In the genomic region with DNA sequence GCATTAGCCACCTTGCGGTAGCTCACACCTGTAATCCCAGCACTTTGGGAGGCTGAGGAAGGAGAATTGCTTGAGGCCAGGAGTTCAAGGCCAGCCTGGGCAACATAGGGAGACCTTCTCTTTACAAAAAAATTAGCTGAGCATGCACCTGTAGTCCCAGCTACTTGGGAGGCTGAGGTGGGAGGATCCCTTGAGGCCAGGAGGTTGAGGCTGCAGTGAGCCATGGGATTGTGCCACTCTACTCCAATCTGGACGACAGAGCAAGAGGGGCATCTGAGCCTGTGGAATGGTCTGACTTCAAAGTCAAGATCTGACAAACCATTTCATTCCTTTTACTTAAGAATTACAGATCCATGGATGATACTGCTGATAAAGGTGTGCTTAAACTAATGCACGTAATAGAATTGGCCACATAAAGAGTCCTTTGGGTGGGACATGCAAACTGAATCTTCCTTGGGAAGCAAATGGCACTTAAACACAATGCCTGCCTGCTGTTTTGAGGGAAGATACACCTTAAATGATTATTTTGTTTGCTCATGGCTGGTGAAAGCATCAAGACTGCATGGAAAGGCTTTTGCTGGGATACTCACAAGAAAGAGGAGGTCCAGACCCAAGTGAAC, we compare ENCODE assay signal across 28 cellular contexts.
"Had no signal": no experiment of that assay in that cellular context is flagged by ENCODE, and none has a peak within 500 bp of the region (broad histone marks: within the 10 kb centered on the region; RNA-seq: fewer than 3 reads in every experiment).

No MANE protein-coding gene starts in this region.

- H3K36me3 Mint-ChIP-seq: activated naive CD8-positive, alpha-beta T cell had no signal

- FAIRE-seq: astrocyte had no signal

- H3K27ac Mint-ChIP-seq: activated CD4-positive, alpha-beta memory T cell treated with anti-CD3 and anti-CD28 coated beads, Interleukin-2, amount 10 ng/mL, durations not matched to agents 7 days and 5 days; activated CD4-positive, alpha-beta T cell treated with anti-CD3 and anti-CD28 coated beads for 36 hours; activated naive CD8-positive, alpha-beta T cell; activated T-cell treated with anti-CD3 and anti-CD28 coated beads, Interleukin-2, amount 50 U/mL, for 72 hours; activated T-helper 2 cell treated with anti-CD3 and anti-CD28 coated beads, Interferon-gamma antibody, Interleukin-2, Interleukin-4, amounts not matched to agents 10 μg/mL and 5 μg/mL and 100 μg/mL, durations not matched to agents 14 hours and 24 hours and 36 hours had no signal

- ATAC-seq: activated CD4-positive, alpha-beta T cell treated with anti-CD3 and anti-CD28 coated beads for 36 hours; activated T-cell treated with anti-CD3 and anti-CD28 coated beads, Interleukin-2, amount 50 U/mL, for 72 hours; Panc1; Right ventricle myocardium inferior had no signal

- DNase-seq: activated CD4-positive, alpha-beta memory T cell treated with anti-CD3 and anti-CD28 coated beads, Interleukin-2, amount 10 ng/mL, durations not matched to agents 7 days and 5 days; activated CD4-positive, alpha-beta T cell treated with anti-CD3 and anti-CD28 coated beads for 36 hours; activated CD4-positive, alpha-beta T cell treated with anti-CD3 and anti-CD28 coated beads, Interleukin-2, amount 50 U/mL, for 1 hour; activated naive CD4-positive, alpha-beta T cell; activated T-cell treated with anti-CD3 and anti-CD28 coated beads for 4 hours; activated T-cell treated with anti-CD3 and anti-CD28 coated beads, Interleukin-2, amount 50 U/mL, for 72 hours; amygdala; Karpas-422; MM.1S; NCI-H1105 treated with DMSO at 0.1 percent for 48 hours; NCI-H1436 treated with DMSO at 0.1 percent for 48 hours; NCI-H187; NCI-H2081 treated with DMSO at 0.1 percent for 48 hours; NCI-H2171 treated with DMSO at 0.1 percent for 48 hours; NCI-H226; NCI-H526 treated with DMSO at 0.1 percent for 48 hours; NCI-H82; OCI-M1; RPMI8226; T-helper 1 cell; WERI-Rb-1 had no signal

- H3K4me3 ChIP-seq: SK-N-MC had no signal

- H3K4me3 Mint-ChIP-seq: activated CD4-positive, alpha-beta memory T cell treated with anti-CD3 and anti-CD28 coated beads, Interleukin-2, amount 10 ng/mL, durations not matched to agents 7 days and 5 days; activated CD4-positive, alpha-beta T cell treated with anti-CD3 and anti-CD28 coated beads for 36 hours; activated naive CD8-positive, alpha-beta T cell; activated T-cell treated with anti-CD3 and anti-CD28 coated beads, Interleukin-2, amount 50 U/mL, for 72 hours; brain had no signal

- H3K27ac ChIP-seq: SK-N-MC, WERI-Rb-1 had no signal

- H3K27me3 Mint-ChIP-seq: activated CD4-positive, alpha-beta memory T cell treated with anti-CD3 and anti-CD28 coated beads, Interleukin-2, amount 10 ng/mL, durations not matched to agents 7 days and 5 days; activated CD4-positive, alpha-beta T cell treated with anti-CD3 and anti-CD28 coated beads for 36 hours; activated naive CD8-positive, alpha-beta T cell had no signal

- H3K9me3 Mint-ChIP-seq: activated CD4-positive, alpha-beta memory T cell treated with anti-CD3 and anti-CD28 coated beads, Interleukin-2, amount 10 ng/mL, durations not matched to agents 7 days and 5 days; activated T-cell treated with anti-CD3 and anti-CD28 coated beads, Interleukin-2, amount 50 U/mL, for 72 hours; activated T-helper 2 cell treated with anti-CD3 and anti-CD28 coated beads, Interferon-gamma antibody, Interleukin-2, Interleukin-4, amounts not matched to agents 10 μg/mL and 5 μg/mL and 100 μg/mL, durations not matched to agents 14 hours and 24 hours and 36 hours; brain had no signal
